In genomic region chr17:47301831-47302230, GRCh38 we compare ENCODE assay signal across 22 cellular contexts. TPM values are rescaled to one million over a fixed set of nuclear protein-coding genes. Genes with fewer than 3 reads are reported as not detected.
A peak's percentile ranks its signal among the peaks of the same experiment; 100 is the strongest.
DNase-seq lines count a peak whose midpoint lies in the region; ATAC-seq, FAIRE-seq and TF ChIP-seq lines count a peak whose summit lies in the region.
"Had no signal": no experiment of that assay in that cellular context is flagged by ENCODE, and none has a peak within 500 bp of the region (broad histone marks: within the 10 kb centered on the region; RNA-seq: fewer than 3 reads in every experiment).

No MANE protein-coding gene starts in this region.

- H4K20me1 ChIP-seq in OCI-LY3 (ENCODE audit: insufficient read depth, low read length): no peaks in the 10 kb centered on the region
- H4K20me1 ChIP-seq in GM12878 (ENCODE audit: control insufficient read depth, insufficient read depth): no peaks in the 10 kb centered on the region
- H4K20me1 ChIP-seq: BLaER1 treated with 17β-estradiol and CSF1 and Interleukin-3, amounts not matched to agents 10 nM and 100 nM had no signal

- TF ChIP-seq POLR2A in GM12891 (IDR thresholded peaks at IDR 0.05; ENCODE audit: low read depth, low read length) (no peak), GM12878 (IDR thresholded peaks at IDR 0.05; ENCODE audit: low read depth, low read length) (no peak)

- TF ChIP-seq RAD21 in GM12878 (IDR thresholded peaks at IDR 0.05; ENCODE audit: insufficient read depth, low read depth, low read length): no peak

- ATAC-seq in GM12878: peak; percentile 62
- no peak for ATAC-seq in GM21390 (IDR thresholded peaks at IDR 0.05; ENCODE audit: unreplicated experiment)
- ATAC-seq in HG03432 (IDR thresholded peaks at IDR 0.05; ENCODE audit: unreplicated experiment): no peak
- ATAC-seq in CD8-positive, alpha-beta T cell: no peak
- ATAC-seq in GM21360 (IDR thresholded peaks at IDR 0.05; ENCODE audit: unreplicated experiment): no peak
- ATAC-seq: HCT116, HepG2 had no signal

- H3K4me2 ChIP-seq in OCI-LY3 (ENCODE audit: low read length) (peak overlapping the region; percentile 68), GM12878 (ENCODE audit: control insufficient read depth, insufficient read depth) (no peak overlapping the region)
- H3K4me2 ChIP-seq: BLaER1 treated with 17β-estradiol and CSF1 and Interleukin-3, amounts not matched to agents 10 nM and 100 nM had no signal

- peaks cover 24% of the 10 kb centered on the region for H3K4me1 ChIP-seq in OCI-LY3 (ENCODE audit: low read length)
- no peaks in the 10 kb centered on the region for H3K4me1 ChIP-seq in GM12878 (ENCODE audit: control insufficient read depth, insufficient read depth, low read length)
- H3K4me1 ChIP-seq in CD8-positive, alpha-beta T cell (ENCODE audit: insufficient read depth, low read length): no peaks in the 10 kb centered on the region

- H3K27ac Mint-ChIP-seq in CD8-positive, alpha-beta T cell: no peak overlapping the region
- H3K27ac Mint-ChIP-seq: B cell, IgD-negative memory B cell had no signal

- no peak for TF ChIP-seq CTCF in OCI-LY3 (IDR thresholded peaks at IDR 0.05; ENCODE audit: low read depth, low read length)
- no peak for TF ChIP-seq CTCF in GM12878 (IDR thresholded peaks at IDR 0.05 in 2 of 3, conservative IDR thresholded peaks at IDR 0.05 in 1 of 3; ENCODE audit: control insufficient read depth in 2 of 3, extremely low read depth in 1 of 3, insufficient read depth in 1 of 3, low read depth in 3 of 3, low read length in 3 of 3)
- no peak for TF ChIP-seq CTCF in CD8-positive, alpha-beta T cell (IDR thresholded peaks at IDR 0.05)

- no peaks in the 10 kb centered on the region for H3K27me3 ChIP-seq in OCI-LY3 (ENCODE audit: low read depth, low read length)
- no peaks in the 10 kb centered on the region for H3K27me3 ChIP-seq in GM12878 (replicated peaks in 1 of 2; ENCODE audit: control insufficient read depth in 2 of 2, insufficient read depth in 2 of 2, low read length in 1 of 2)
- H3K27me3 ChIP-seq in CD8-positive, alpha-beta T cell (ENCODE audit: insufficient read depth, low read length): no peaks in the 10 kb centered on the region
- H3K27me3 ChIP-seq: BLaER1 treated with 17β-estradiol and CSF1 and Interleukin-3, amounts not matched to agents 10 nM and 100 nM had no signal

- CTCF ChIA-PET in GM12878 (lab: Yijun Ruan, JAX): interaction anchor here (0.7 to 3.8 kb wide), 6 partner anchors 9 to 72 kb away, joined by 3 to 18 read pairs (median 4); no protein-coding TSS in a partner anchor
- CTCF ChIA-PET in CD8-positive, alpha-beta T cell (lab: Charles Lee): interaction anchor here (0.6 kb wide), 1 partner anchor 53 kb away, joined by 3 read pairs; no protein-coding TSS in a partner anchor

- peak overlapping the region; percentile 2; the same call in 1 of the 2 replicates for H3K4me3 ChIP-seq in OCI-LY3 (ENCODE audit: low read length)
- no peak overlapping the region for H3K4me3 ChIP-seq in GM12878
- H3K4me3 ChIP-seq in CD8-positive, alpha-beta T cell (ENCODE audit: low read depth, low read length): no peak overlapping the region
- H3K4me3 ChIP-seq: BLaER1 treated with 17β-estradiol and CSF1 and Interleukin-3, amounts not matched to agents 10 nM and 100 nM had no signal

- H3K9ac ChIP-seq in OCI-LY3 (ENCODE audit: low read length): peak overlapping the region; percentile 12; the same call in 1 of the 2 replicates
- H3K9ac ChIP-seq in GM12878 (ENCODE audit: control insufficient read depth, insufficient read depth, low read length): no peak overlapping the region
- H3K9ac ChIP-seq: BLaER1 treated with 17β-estradiol and CSF1 and Interleukin-3, amounts not matched to agents 10 nM and 100 nM had no signal

- in situ Hi-C loops in GM12878 (cut with MboI): no loop called here

- no peaks in the 10 kb centered on the region for H3K36me3 Mint-ChIP-seq in CD8-positive, alpha-beta T cell

- RAD21 ChIA-PET in GM12878 (lab: Charles Lee; ENCODE audit: unreplicated experiment): no interaction called here

- peaks cover 12% of the 10 kb centered on the region for H3K9me3 Mint-ChIP-seq in CD8-positive, alpha-beta T cell

- 13% methylated on average over 2 of the region's 2 CpGs for WGBS in GM12878 (ENCODE audit: insufficient coverage, insufficient replicate concordance, low lambda C conversion rate, missing lambda C conversion rate)

- H3K36me3 ChIP-seq in OCI-LY3 (replicated peaks; ENCODE audit: low read depth, low read length) (no peaks in the 10 kb centered on the region), GM12878 (ENCODE audit: control insufficient read depth in 2 of 2, insufficient read depth in 2 of 2, low read length in 1 of 2) (no peaks in the 10 kb centered on the region)
- H3K36me3 ChIP-seq in CD8-positive, alpha-beta T cell (ENCODE audit: insufficient read depth, low read length): no peaks in the 10 kb centered on the region

- SMC1A ChIA-PET in GM12878 (lab: Charles Lee; ENCODE audit: uncharacterized antibody, unreplicated experiment): interaction anchor here (1.0 to 3.7 kb wide), 5 partner anchors 10 to 72 kb away, joined by 4 to 17 read pairs (median 11); no protein-coding TSS in a partner anchor

- no TSS peak for BruUV-seq in GM12878 (replicated peaks; lab: Mats Ljungman, UMichigan)

- no peaks in the 10 kb centered on the region for H3K27me3 Mint-ChIP-seq in CD8-positive, alpha-beta T cell (ENCODE audit: low read depth)
- H3K27me3 Mint-ChIP-seq: B cell, IgD-negative memory B cell had no signal

- H3K27ac ChIP-seq in OCI-LY3 (ENCODE audit: low read length) (peak overlapping the region; percentile 57), GM12878 (ENCODE audit: control insufficient read depth, insufficient read depth) (no peak overlapping the region)
- no peak overlapping the region for H3K27ac ChIP-seq in CD8-positive, alpha-beta T cell (ENCODE audit: low read depth, low read length)
- H3K27ac ChIP-seq: BLaER1 treated with 17β-estradiol and CSF1 and Interleukin-3, amounts not matched to agents 10 nM and 100 nM had no signal

- DNase-seq in GM12891 (ENCODE audit: insufficient read length, low spot score): no peak
- no peak for DNase-seq in GM19239 (ENCODE audit: insufficient read length, low spot score)
- DNase-seq in GM12878 (ENCODE audit: low read depth, low spot score): no peak
- no peak for DNase-seq in CD8-positive, alpha-beta T cell
- DNase-seq: CD8-positive, alpha-beta memory T cell; COR-L47; DMS 273 treated with DMSO at 0.1 percent for 48 hours; DMS53; GDM1; GOT3; H7; KG1 had no signal

- FAIRE-seq in GM12891 (lab: Jason Lieb, UNC) (peak; percentile 9), GM19239 (lab: Jason Lieb, UNC) (peak; percentile 4), GM12878 (lab: Jason Lieb, UNC) (peak; percentile 31)
- FAIRE-seq: HepG2 had no signal

- intact Hi-C loops in GM12878 (cut with micrococcal nuclease; ENCODE audit: unreplicated experiment): no loop called here
- intact Hi-C loops in CD8-positive, alpha-beta T cell (cut with DNase I, micrococcal nuclease): no loop called here

- POLR2A ChIA-PET in GM12878 (lab: Charles Lee): interaction anchor here (1.4 kb wide), 1 partner anchor 14 kb away, joined by 16 read pairs; no protein-coding TSS in a partner anchor
- POLR2A ChIA-PET in CD8-positive, alpha-beta T cell (lab: Charles Lee): no interaction called here

- TF ChIP-seq EP300 in GM12878 (IDR thresholded peaks at IDR 0.05; ENCODE audit: borderline replicate concordance in 1 of 2, control insufficient read depth in 1 of 2, low read depth in 2 of 2, low read length in 2 of 2): no peak

- no peaks in the 10 kb centered on the region for H3K79me2 ChIP-seq in OCI-LY3 (ENCODE audit: low read length)
- no peaks in the 10 kb centered on the region for H3K79me2 ChIP-seq in GM12878 (ENCODE audit: control insufficient read depth, insufficient read depth, low read length)

- peaks cover 11% of the 10 kb centered on the region for H3K4me1 Mint-ChIP-seq in CD8-positive, alpha-beta T cell (ENCODE audit: low read depth)

- no peak overlapping the region for H3K4me3 Mint-ChIP-seq in CD8-positive, alpha-beta T cell
- H3K4me3 Mint-ChIP-seq: B cell; CD8-positive, alpha-beta memory T cell; IgD-negative memory B cell had no signal

- H2AFZ ChIP-seq in OCI-LY3 (ENCODE audit: low read depth, low read length) (no peak overlapping the region), GM12878 (ENCODE audit: control insufficient read depth, low read depth, low read length) (no peak overlapping the region)

- H3K9me3 ChIP-seq in OCI-LY3 (ENCODE audit: insufficient read depth, low read length): no peaks in the 10 kb centered on the region
- H3K9me3 ChIP-seq in GM12878 (replicated peaks; ENCODE audit: control insufficient read depth, insufficient read depth, low read length): no peaks in the 10 kb centered on the region
- H3K9me3 ChIP-seq in CD8-positive, alpha-beta T cell (ENCODE audit: low read length): peaks cover 4% of the 10 kb centered on the region

RNA-seq across cellular contexts. Expression of gene EFCAB13, which starts 21.9 kb away (rescaled TPM):
- polyA plus RNA-seq in GM12891 (2012; ENCODE audit: low read depth, missing spikeins): 2.0 TPM
- total RNA-seq in GM12878 (2013; cell fraction: nucleolus; rRNA removed): 56.3 and 63.3 TPM in 2 replicates
- total RNA-seq in GM12878 (2014; rRNA removed) (4.5 and 8.3 TPM in 2 replicates), GM12878 (2014; rRNA removed; fragmentation: Illumina TruSeq; extraction: Trizol) (7.3 and 8.7 TPM in 2 replicates), GM12878 (2021) (6.6 and 6.8 TPM in 2 replicates)
- polyA plus RNA-seq in GM12878 (2011; ENCODE audit: low read depth): 1.1 TPM
- polyA plus RNA-seq in GM12878 (2011; rRNA removed) (2.3 and 4.2 TPM in 2 replicates), GM12878 (2014; fragmentation: Illumina TruSeq; extraction: Trizol) (4.3 and 5.5 TPM in 2 replicates), GM12878 (2014; fragmentation: Nextera tagmentation; extraction: Ambion mirVana) (1 to 10 TPM in 1 of 2 experiments, under 1 TPM in 1; 0.90 to 1.9 TPM), GM12878 (2014; rRNA removed) (2.7 and 5.6 TPM in 2 replicates), GM12878 (2016; fragmentation: Nextera tagmentation; extraction: Ambion mirVana) (1 to 10 TPM; 5.7 to 7.8 TPM)
- polyA plus RNA-seq in GM12878 (2011; cell fraction: cytosol; rRNA removed): 0.45 and 0.52 TPM in 2 replicates
- polyA plus RNA-seq in GM12878 (2011; cell fraction: nucleus; rRNA removed): 3.0 and 3.8 TPM in 2 replicates
- 3.3 and 3.7 TPM in 2 replicates for polyA plus RNA-seq in GM12878 (2012)
- 2.0 and 5.6 TPM in 2 replicates for polyA minus RNA-seq in GM12878 (2011; rRNA and poly(A)+ RNA removed)
- polyA minus RNA-seq in GM12878 (2011; cell fraction: cytosol; rRNA and poly(A)+ RNA removed): 0.40 and 0.94 TPM in 2 replicates
- 4.1 and 6.8 TPM in 2 replicates for polyA minus RNA-seq in GM12878 (2011; cell fraction: nucleus; rRNA and poly(A)+ RNA removed)
- total RNA-seq in CD8-positive, alpha-beta T cell: 10 to 100 TPM; 10.7 to 13.1 TPM
- total RNA-seq: A172 had no signal

RNA-seq across cellular contexts. Expression of gene ITGB3, which starts 48.2 kb away (rescaled TPM):
- 0.51 TPM for polyA plus RNA-seq in GM12891 (2012; ENCODE audit: low read depth, missing spikeins)
- 40.8 and 47.7 TPM in 2 replicates for total RNA-seq in GM12878 (2013; cell fraction: nucleolus; rRNA removed)
- total RNA-seq in GM12878 (2014; rRNA removed) (16.2 and 17.7 TPM in 2 replicates), GM12878 (2014; rRNA removed; fragmentation: Illumina TruSeq; extraction: Trizol) (14.8 and 15.4 TPM in 2 replicates), GM12878 (2021) (22.8 and 22.9 TPM in 2 replicates)
- polyA plus RNA-seq in GM12878 (2011; ENCODE audit: low read depth): 1.4 TPM
- polyA plus RNA-seq in GM12878 (2011; rRNA removed) (7.9 and 12.0 TPM in 2 replicates), GM12878 (2014; fragmentation: Illumina TruSeq; extraction: Trizol) (17.0 and 17.3 TPM in 2 replicates), GM12878 (2014; fragmentation: Nextera tagmentation; extraction: Ambion mirVana) (1 to 10 TPM in 1 of 2 experiments, under 1 TPM in 1; 0.69 to 1.4 TPM), GM12878 (2014; rRNA removed) (15.2 and 15.6 TPM in 2 replicates), GM12878 (2016; fragmentation: Nextera tagmentation; extraction: Ambion mirVana) (10 to 100 TPM; 10.6 to 12.3 TPM)
- polyA plus RNA-seq in GM12878 (2011; cell fraction: cytosol; rRNA removed): 11.2 and 12.0 TPM in 2 replicates
- 10.9 and 12.4 TPM in 2 replicates for polyA plus RNA-seq in GM12878 (2011; cell fraction: nucleus; rRNA removed)
- 1.7 and 2.1 TPM in 2 replicates for polyA plus RNA-seq in GM12878 (2012)
- 28.0 and 30.9 TPM in 2 replicates for polyA minus RNA-seq in GM12878 (2011; rRNA and poly(A)+ RNA removed)
- polyA minus RNA-seq in GM12878 (2011; cell fraction: cytosol; rRNA and poly(A)+ RNA removed): 4.4 and 5.1 TPM in 2 replicates
- polyA minus RNA-seq in GM12878 (2011; cell fraction: nucleus; rRNA and poly(A)+ RNA removed): 8.7 and 10.0 TPM in 2 replicates
- total RNA-seq in CD8-positive, alpha-beta T cell: not detected
- total RNA-seq: A172 had no signal
- polyA plus RNA-seq: CD8-positive, alpha-beta memory T cell had no signal

Comparison
In these comparisons a context has a peak if more than half of its experiments do, and no peak if none do; other contexts are left out.
1. RNA of gene ITGB3, which starts 48.2 kb away (total RNA-seq): 14.8 to 47.7 TPM in GM12878; not detected in CD8-positive, alpha-beta T cell; every median in the first group is over 10 times any median in the second.